Comparison of ENCODE assay signal across 26 cellular contexts in genomic region chr11:64518928-64519327, GRCh38. TPM values are rescaled to one million over a fixed set of nuclear protein-coding genes. Genes with fewer than 3 reads are reported as not detected.
"Had no signal": no experiment of that assay in that cellular context is flagged by ENCODE, and none has a peak within 500 bp of the region (broad histone marks: within the 10 kb centered on the region; RNA-seq: fewer than 3 reads in every experiment).

No MANE protein-coding gene starts in this region.

- H3K4me3 Mint-ChIP-seq: activated B cell treated with CpG ODN at 0.5 μM for 24 hours; activated naive CD4-positive, alpha-beta T cell treated with anti-CD3 and anti-CD28 coated beads for 36 hours; central memory CD8-positive, alpha-beta T cell; effector memory CD8-positive, alpha-beta T cell; immature natural killer cell; stimulated activated naive B cell treated with anti-CD40 and anti-IgM and Interleukin-4, amounts not matched to agents 10 μg/mL and 1 μg/mL and 100 μg/mL, for 72 hours; T-helper 1 cell treated with Interleukin-12 subunit alpha and Interleukin-12 subunit beta and Interleukin-4 antibody, amounts not matched to agents 30 μg/mL and 1 μg/mL, for 36 hours; type B pancreatic cell had no signal

- H3K9me3 Mint-ChIP-seq: central memory CD8-positive, alpha-beta T cell; effector memory CD8-positive, alpha-beta T cell; immature natural killer cell; T-helper 1 cell treated with Interleukin-12 subunit alpha and Interleukin-12 subunit beta and Interleukin-4 antibody, amounts not matched to agents 30 μg/mL and 1 μg/mL, for 36 hours; type B pancreatic cell had no signal

- H3K27ac Mint-ChIP-seq: activated B cell treated with CpG ODN at 0.5 μM for 24 hours; activated naive CD4-positive, alpha-beta T cell treated with anti-CD3 and anti-CD28 coated beads for 36 hours; effector memory CD8-positive, alpha-beta T cell; immature natural killer cell; stimulated activated naive B cell treated with anti-CD40 and anti-IgM and Interleukin-4, amounts not matched to agents 10 μg/mL and 1 μg/mL and 100 μg/mL, for 72 hours; T-helper 1 cell treated with Interleukin-12 subunit alpha and Interleukin-12 subunit beta and Interleukin-4 antibody, amounts not matched to agents 30 μg/mL and 1 μg/mL, for 36 hours; type B pancreatic cell had no signal

- H3K4me1 Mint-ChIP-seq: activated B cell treated with CpG ODN at 0.5 μM for 24 hours; central memory CD8-positive, alpha-beta T cell; naive B cell; stimulated activated naive B cell treated with anti-CD40 and anti-IgM and Interleukin-4, amounts not matched to agents 10 μg/mL and 1 μg/mL and 100 μg/mL, for 72 hours had no signal

- H3K36me3 Mint-ChIP-seq: immature natural killer cell, type B pancreatic cell had no signal

- DNase-seq: activated B cell treated with CpG ODN at 0.5 μM for 24 hours; activated CD4-positive, alpha-beta T cell treated with anti-CD3 and anti-CD28 coated beads, Interleukin-2, amount 50 U/mL, for 1 hour; activated effector memory CD4-positive, alpha-beta T cell treated with Interleukin-2 at 50 U/mL for 16 hours; activated naive CD4-positive, alpha-beta T cell treated with anti-CD3 and anti-CD28 coated beads for 36 hours; brain microvascular endothelial cell; effector memory CD8-positive, alpha-beta T cell; foreskin melanocyte; immature natural killer cell; lower lobe of right lung; mesendoderm; naive B cell; nucleus accumbens; right cardiac atrium; stimulated activated naive B cell treated with anti-CD40 and anti-IgM and Interleukin-4, amounts not matched to agents 10 μg/mL and 1 μg/mL and 100 μg/mL, for 72 hours; T1000 had no signal

- ATAC-seq: effector memory CD8-positive, alpha-beta T cell; esophagus mucosa; left lobe of liver; lower lobe of right lung; right cardiac atrium; stimulated activated naive B cell treated with anti-CD40 and anti-IgM and Interleukin-4, amounts not matched to agents 10 μg/mL and 1 μg/mL and 100 μg/mL, for 72 hours had no signal

RNA-seq across cellular contexts. Expression of gene SLC22A11, which starts 36.8 kb away (rescaled TPM):
- total RNA-seq: activated B cell treated with CpG ODN at 0.5 μM for 24 hours, ascending aorta, endothelial cell of umbilical vein, esophagus mucosa, kidney epithelial cell, lower lobe of right lung, pulmonary artery endothelial cell, right cardiac atrium, SK-MEL-5, thoracic aorta had no signal
